ENCODE assay signal across 6 cellular contexts in the genomic region with DNA sequence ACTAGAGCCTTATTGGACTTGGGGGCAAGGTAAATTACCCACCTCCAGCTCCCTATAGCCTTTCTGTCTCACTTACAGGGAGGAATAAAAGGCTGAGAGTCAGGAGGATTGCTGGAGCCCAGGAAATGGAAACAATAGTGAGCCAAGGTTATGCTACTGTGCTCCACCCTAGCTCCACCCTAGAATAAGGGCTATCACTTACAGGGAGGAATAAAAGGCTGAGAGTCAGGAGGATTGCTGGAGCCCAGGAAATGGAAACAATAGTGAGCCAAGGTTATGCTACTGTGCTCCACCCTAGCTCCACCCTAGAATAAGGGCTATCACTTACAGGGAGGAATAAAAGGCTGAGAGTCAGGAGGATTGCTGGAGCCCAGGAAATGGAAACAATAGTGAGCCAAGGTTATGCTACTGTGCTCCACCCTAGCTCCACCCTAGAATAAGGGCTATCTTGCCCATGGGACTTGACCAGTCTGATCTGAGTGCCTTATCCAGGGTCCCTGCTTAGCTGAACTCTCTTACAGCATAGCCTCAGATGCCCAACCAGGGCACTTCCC.
DNase-seq lines count a peak whose midpoint lies in the region; ATAC-seq, FAIRE-seq and TF ChIP-seq lines count a peak whose summit lies in the region.
"Not testable (repeated sequence)": the region's sequence is repeated elsewhere in the genome, so short reads cannot be mapped to it uniquely, and the experiment has no call there.

No MANE protein-coding gene starts in this region.

- not testable (repeated sequence) for H3K4me3 Mint-ChIP-seq in H9; WTC11; stimulated activated effector memory CD8-positive, alpha-beta T cell treated with anti-CD3 and anti-CD28 coated beads, Interleukin-12 subunit alpha, Interleukin-12 subunit beta, amount 100 ng/mL, for 72 hours

- not testable (repeated sequence) for H4K5ac ChIP-seq in H9 (ENCODE audit: insufficient read length, low read depth, low read length); H1 (ENCODE audit: insufficient read length, low read depth, low read length)

- TF ChIP-seq CTCF in H9 (conservative IDR thresholded peaks at IDR 0.05); WTC11 (IDR thresholded peaks at IDR 0.05); H1 (IDR thresholded peaks at IDR 0.05; ENCODE audit: control extremely low read depth in 1 of 3, insufficient read depth in 1 of 3, low read depth in 1 of 3, low read length in 3 of 3): not testable (repeated sequence)

- H4K91ac ChIP-seq in H9 (ENCODE audit: insufficient read length, low read depth, low read length) = not testable (repeated sequence)
- peak overlapping the region; percentile 96 for H4K91ac ChIP-seq in H1 (replicated peaks; ENCODE audit: insufficient read length, low read length)

- FAIRE-seq in H1 (lab: Jason Lieb, UNC) = not testable (repeated sequence)

- H3K9me3 Mint-ChIP-seq in H9 (peaks cover 25 to 38% of the 10 kb centered on the region in 2 experiments; a peak in 4 of 5 replicates), WTC11 (peaks cover 45% of the 10 kb centered on the region)
- not testable (repeated sequence) for H3K9me3 Mint-ChIP-seq in stimulated activated effector memory CD8-positive, alpha-beta T cell treated with anti-CD3 and anti-CD28 coated beads, Interleukin-12 subunit alpha, Interleukin-12 subunit beta, amount 100 ng/mL, for 72 hours

- H3K4me1 Mint-ChIP-seq in H9 (peaks cover 6 to 11% of the 10 kb centered on the region in 2 experiments), WTC11 (peaks cover 20% of the 10 kb centered on the region)
- not testable (repeated sequence) for H3K4me1 Mint-ChIP-seq in stimulated activated effector memory CD8-positive, alpha-beta T cell treated with anti-CD3 and anti-CD28 coated beads, Interleukin-12 subunit alpha, Interleukin-12 subunit beta, amount 100 ng/mL, for 72 hours

- ATAC-seq in WTC11 = peak; percentile 91
- ATAC-seq in stimulated activated effector memory CD8-positive, alpha-beta T cell treated with anti-CD3 and anti-CD28 coated beads, Interleukin-12 subunit alpha, Interleukin-12 subunit beta, amount 100 ng/mL, for 72 hours = peak; percentile 36

- not testable (repeated sequence) for H2BK12ac ChIP-seq in H9 (ENCODE audit: insufficient read length, low read depth, low read length)
- H2BK12ac ChIP-seq in H1 (ENCODE audit: low read depth, low read length) = 0 out of 2 replicates have a peak overlapping the region, but pooled peaks have one; percentile 0

- not testable (repeated sequence) for TF ChIP-seq POLR2A in H1 (IDR thresholded peaks at IDR 0.05; ENCODE audit: control extremely low read depth in 1 of 2, low read depth in 2 of 2, low read length in 2 of 2)

- H3K9ac ChIP-seq in H9 (ENCODE audit: extremely low read depth, insufficient read length, low read length); H1 (replicated peaks in 1 of 4; ENCODE audit: extremely low read depth in 1 of 4, low read depth in 3 of 4, low read length in 3 of 4); mucosa of rectum (ENCODE audit: low read depth in 1 of 2, low read length in 2 of 2): not testable (repeated sequence)

- H3K27ac ChIP-seq in H9 (ENCODE audit: insufficient read length, low read depth, low read length); H1 (ENCODE audit: low read depth, low read length): not testable (repeated sequence)
- peak overlapping the region; percentile 36 to 80 for H3K27ac ChIP-seq in mucosa of rectum (ENCODE audit: low read depth in 2 of 2, low read length in 2 of 2)

- not testable (repeated sequence) for H4K20me1 ChIP-seq in H9 (ENCODE audit: control insufficient read depth, insufficient read depth, insufficient read length); H1 (replicated peaks in 1 of 2; ENCODE audit: control insufficient read depth in 1 of 2, insufficient read depth in 2 of 2, low read length in 2 of 2)

- not testable (repeated sequence) for H2AK5ac ChIP-seq in H9 (ENCODE audit: insufficient read length, low read length); H1 (ENCODE audit: low read depth, low read length)

- not testable (repeated sequence) for H3K36me3 ChIP-seq in H1 (ENCODE audit: control insufficient read depth in 2 of 4, insufficient read depth in 4 of 4, low read length in 3 of 4); mucosa of rectum (ENCODE audit: control insufficient read depth in 2 of 2, insufficient read depth in 2 of 2, low read length in 2 of 2)

- not testable (repeated sequence) for H3K14ac ChIP-seq in H9 (ENCODE audit: insufficient read depth, low read length); H1 (ENCODE audit: insufficient read length)

- not testable (repeated sequence) for H3K56ac ChIP-seq in H9 (ENCODE audit: insufficient read length, low read depth, low read length); H1 (replicated peaks; ENCODE audit: insufficient read length, low read depth, low read length)

- not testable (repeated sequence) for H3K4ac ChIP-seq in H9 (ENCODE audit: low read depth, low read length); H1 (replicated peaks; ENCODE audit: insufficient read length, low read depth, low read length)

- H3K18ac ChIP-seq in H9 (ENCODE audit: insufficient read length, low read depth, low read length); H1 (ENCODE audit: extremely low read depth, low read length): not testable (repeated sequence)

- not testable (repeated sequence) for H2BK120ac ChIP-seq in H9 (ENCODE audit: low read depth, low read length, poor library complexity, severe bottlenecking)
- peak overlapping the region; percentile 7 for H2BK120ac ChIP-seq in H1 (replicated peaks; ENCODE audit: low read depth, low read length)

- not testable (repeated sequence) for H3K27me3 ChIP-seq in H9 (ENCODE audit: insufficient read depth, low read length); H1 (replicated peaks in 1 of 4; ENCODE audit: control insufficient read depth in 3 of 4, extremely low read depth in 1 of 4, insufficient read depth in 3 of 4, low read length in 3 of 4); mucosa of rectum (ENCODE audit: control insufficient read depth in 2 of 2, insufficient read depth in 2 of 2, low read length in 2 of 2)

- H3K27ac Mint-ChIP-seq in H9 (peak overlapping the region in 2 of 3 experiments; percentile 38 to 74; a peak in 1 of 7 replicates), WTC11 (peak overlapping the region; percentile 50; the same call in 1 of the 2 replicates)
- H3K27ac Mint-ChIP-seq in stimulated activated effector memory CD8-positive, alpha-beta T cell treated with anti-CD3 and anti-CD28 coated beads, Interleukin-12 subunit alpha, Interleukin-12 subunit beta, amount 100 ng/mL, for 72 hours = not testable (repeated sequence)

- H3K9me3 ChIP-seq in H9 (ENCODE audit: control insufficient read depth, low read depth, low read length); H1 (ENCODE audit: insufficient read depth in 2 of 2, low read depth in 1 of 2, low read length in 1 of 2); mucosa of rectum (ENCODE audit: control insufficient read depth in 2 of 2, low read length in 2 of 2): not testable (repeated sequence)

- H3K23me2 ChIP-seq in H9 (ENCODE audit: insufficient read length, low read depth, low read length, poor library complexity, severe bottlenecking); H1 (ENCODE audit: low read depth, low read length): not testable (repeated sequence)

- CTCF ChIA-PET in WTC11 (lab: Charles Lee) (interaction anchor here (0.9 kb wide), 1 partner anchor 211 kb away, joined by 4 read pairs; no protein-coding TSS in a partner anchor), H1 (lab: Charles Lee; ENCODE audit: partially characterized antibody) (interaction anchor here (0.8 to 1.0 kb wide), 3 partner anchors 9 to 187 kb away, joined by 3 to 7 read pairs (median 4); no protein-coding TSS in a partner anchor)

- peaks cover 11 to 36% (median 13%) of the 10 kb centered on the region in 3 experiments for H3K36me3 Mint-ChIP-seq in H9 (ENCODE audit: insufficient read depth in 1 of 3, low read depth in 3 of 3)
- peaks cover 43% of the 10 kb centered on the region for H3K36me3 Mint-ChIP-seq in WTC11
- not testable (repeated sequence) for H3K36me3 Mint-ChIP-seq in stimulated activated effector memory CD8-positive, alpha-beta T cell treated with anti-CD3 and anti-CD28 coated beads, Interleukin-12 subunit alpha, Interleukin-12 subunit beta, amount 100 ng/mL, for 72 hours

- not testable (repeated sequence) for H2BK15ac ChIP-seq in H9 (ENCODE audit: low read depth, low read length)
- H2BK15ac ChIP-seq in H1 (ENCODE audit: low read length) = peak overlapping the region; percentile 48; the same call in 1 of the 2 replicates

- not testable (repeated sequence) for H3T11ph ChIP-seq in H9 (ENCODE audit: low read length)

- H3K79me2 ChIP-seq in H9 (ENCODE audit: insufficient read depth, low read length); H1 (ENCODE audit: control insufficient read depth in 1 of 2, insufficient read depth in 2 of 2, low read length in 2 of 2): not testable (repeated sequence)

- not testable (repeated sequence) for DNase-seq in H9; WTC11 (ENCODE audit: low spot score); H1 (ENCODE audit: low read depth in 1 of 2, low spot score in 2 of 2); stimulated activated effector memory CD8-positive, alpha-beta T cell treated with anti-CD3 and anti-CD28 coated beads, Interleukin-12 subunit alpha, Interleukin-12 subunit beta, amount 100 ng/mL, for 72 hours (ENCODE audit: low spot score in 2 of 2)
- peak; percentile 28 for DNase-seq in NCI-H748 (lab: John Stamatoyannopoulos, UW; ENCODE audit: unreplicated experiment)

- H2BK20ac ChIP-seq in H9 (ENCODE audit: low read depth, low read length, poor library complexity, severe bottlenecking) = not testable (repeated sequence)
- H2BK20ac ChIP-seq in H1 (ENCODE audit: low read length) = 0 out of 2 replicates have a peak overlapping the region, but pooled peaks have one; percentile 40

- not testable (repeated sequence) for H3K4me1 ChIP-seq in H9 (ENCODE audit: insufficient read depth, low read length); H1 (replicated peaks in 1 of 4; ENCODE audit: control insufficient read depth in 3 of 4, insufficient read depth in 4 of 4, low read length in 3 of 4); mucosa of rectum (ENCODE audit: control insufficient read depth in 2 of 2, insufficient read depth in 2 of 2, low read length in 2 of 2)

- H4K8ac ChIP-seq in H9 (replicated peaks; ENCODE audit: insufficient read length, low read depth, low read length); H1 (ENCODE audit: extremely low read depth, insufficient read depth, low read length): not testable (repeated sequence)

- not testable (repeated sequence) for TF ChIP-seq EP300 in H1 (IDR thresholded peaks at IDR 0.05; ENCODE audit: borderline replicate concordance in 1 of 2, low read depth in 2 of 2, low read length in 2 of 2)

- not testable (repeated sequence) for H2AFZ ChIP-seq in H9 (ENCODE audit: low read length)
- peak overlapping the region; percentile 34; the same call in 1 of the 2 replicates for H2AFZ ChIP-seq in H1 (ENCODE audit: low read length)

- not testable (repeated sequence) for H3K79me1 ChIP-seq in H9 (ENCODE audit: insufficient read depth, low read depth, low read length, poor library complexity, severe bottlenecking); H1 (ENCODE audit: low read depth, low read length)

- TF ChIP-seq RAD21 in H1 (IDR thresholded peaks at IDR 0.05 in 1 of 2, conservative IDR thresholded peaks at IDR 0.05 in 1 of 2; ENCODE audit: low read depth in 2 of 2, low read length in 2 of 2) = not testable (repeated sequence)

- not testable (repeated sequence) for H2BK5ac ChIP-seq in H9 (ENCODE audit: insufficient read length, low read length); H1 (ENCODE audit: low read depth, low read length)

- not testable (repeated sequence) for H3K4me2 ChIP-seq in H9 (ENCODE audit: insufficient read depth, insufficient read length, low read length); H1 (ENCODE audit: insufficient read depth in 1 of 2, low read depth in 2 of 2, low read length in 2 of 2)

- H3K4me3 ChIP-seq in H1 (ENCODE audit: extremely low read depth in 1 of 4, insufficient read depth in 2 of 4, low read depth in 3 of 4, low read length in 4 of 4); mucosa of rectum (ENCODE audit: low read length in 2 of 2): not testable (repeated sequence)

- not testable (repeated sequence) for H3K27me3 Mint-ChIP-seq in H9 (ENCODE audit: low read depth); WTC11 (ENCODE audit: low read depth)

- H3K23ac ChIP-seq in H9 (ENCODE audit: insufficient read length, low read depth, low read length); H1 (ENCODE audit: insufficient read length): not testable (repeated sequence)

- POLR2A ChIA-PET in WTC11 (lab: Charles Lee) = not testable (repeated sequence)
- POLR2A ChIA-PET in H1 (lab: Charles Lee; ENCODE audit: partially characterized antibody) = interaction anchor here (1.1 to 1.2 kb wide), 2 partner anchors 9 to 47 kb away, joined by 3 to 4 read pairs; no protein-coding TSS in a partner anchor
